In the genomic region with DNA sequence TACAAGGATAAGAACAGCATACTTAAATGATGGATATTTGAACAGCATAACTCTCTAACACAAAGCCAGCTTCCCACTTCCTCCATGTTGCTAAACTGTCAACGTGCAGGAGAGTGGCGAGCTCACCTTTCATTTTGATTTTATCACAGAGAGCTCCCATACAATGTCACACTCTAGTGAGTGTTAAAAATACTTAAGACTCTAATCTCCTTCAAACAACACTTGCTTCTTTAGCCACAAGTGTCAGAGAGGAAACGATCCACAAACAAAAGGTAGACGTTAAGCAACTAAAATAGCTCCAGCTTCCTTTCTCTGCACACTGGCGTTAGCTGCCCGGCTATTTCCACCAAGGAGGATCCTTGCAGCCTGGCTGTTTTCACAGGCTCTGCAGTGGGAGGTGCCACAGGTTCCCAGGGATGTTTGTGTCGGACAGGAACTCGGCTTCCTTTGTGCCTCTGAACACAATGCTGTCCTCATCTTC, we compare ENCODE assay signal across 10 cellular contexts.
DNase-seq lines count a peak whose midpoint lies in the region; ATAC-seq and TF ChIP-seq lines count a peak whose summit lies in the region.
"Had no signal": no experiment of that assay in that cellular context is flagged by ENCODE, and none has a peak within 500 bp of the region (broad histone marks: within the 10 kb centered on the region; RNA-seq: fewer than 3 reads in every experiment).

No MANE protein-coding gene starts in this region.

- H3K36me3 ChIP-seq in DOHH2 (ENCODE audit: control insufficient read depth, low read length) (no peaks in the 10 kb centered on the region), neural progenitor cell (no peaks in the 10 kb centered on the region)
- H3K36me3 ChIP-seq in effector memory CD4-positive, alpha-beta T cell (ENCODE audit: control insufficient read depth, insufficient read depth, low read length), result no peaks in the 10 kb centered on the region

- no peaks in the 10 kb centered on the region for H3K9me2 ChIP-seq in DOHH2 (replicated peaks; ENCODE audit: control insufficient read depth, low read length)

- H2AFZ ChIP-seq in neural progenitor cell (replicated peaks), result peak overlapping the region; percentile 77

- H3F3A ChIP-seq in DOHH2 (ENCODE audit: control insufficient read depth, insufficient read depth) (no peaks in the 10 kb centered on the region), neural progenitor cell (ENCODE audit: low read depth) (peaks cover 7% of the 10 kb centered on the region)

- H3K27ac ChIP-seq in DOHH2 (ENCODE audit: low read depth, low read length) (peak overlapping the region; percentile 18), neural progenitor cell (peak overlapping the region; percentile 10)
- H3K27ac ChIP-seq in effector memory CD4-positive, alpha-beta T cell (ENCODE audit: insufficient read depth, low read length, poor library complexity, severe bottlenecking), result no peak overlapping the region
- H3K27ac ChIP-seq: epithelial cell of prostate, HL-60 had no signal

- no peak overlapping the region for H3K4me3 Mint-ChIP-seq in neural progenitor cell

- H3K4me2 ChIP-seq in DOHH2 (ENCODE audit: low read length) (peak overlapping the region; percentile 64), neural progenitor cell (peak overlapping the region; percentile 39)

- no peak for ATAC-seq in HG03565 (IDR thresholded peaks at IDR 0.05; ENCODE audit: unreplicated experiment)
- ATAC-seq in GM18909 (IDR thresholded peaks at IDR 0.05; ENCODE audit: poor library complexity, unreplicated experiment), result no peak

- H4K20me1 ChIP-seq in DOHH2 (ENCODE audit: control insufficient read depth, insufficient read depth, low read depth, low read length), result no peaks in the 10 kb centered on the region
- no peaks in the 10 kb centered on the region for H4K20me1 ChIP-seq in neural progenitor cell (ENCODE audit: low read depth)

- no peaks in the 10 kb centered on the region for H3K27me3 ChIP-seq in DOHH2 (ENCODE audit: control insufficient read depth, low read length)
- H3K27me3 ChIP-seq in effector memory CD4-positive, alpha-beta T cell (replicated peaks; ENCODE audit: control insufficient read depth, insufficient read depth, low read length, poor library complexity, severe bottlenecking), result no peaks in the 10 kb centered on the region
- H3K27me3 ChIP-seq in neural progenitor cell, result no peaks in the 10 kb centered on the region

- H3K4me1 ChIP-seq in DOHH2 (ENCODE audit: control insufficient read depth, low read length) (peaks cover 26% of the 10 kb centered on the region), neural progenitor cell (peaks cover 11% of the 10 kb centered on the region)
- H3K4me1 ChIP-seq in effector memory CD4-positive, alpha-beta T cell (ENCODE audit: control insufficient read depth, insufficient read depth, low read length, poor library complexity, severe bottlenecking), result peaks cover 4% of the 10 kb centered on the region

- TF ChIP-seq CTCF in DOHH2 (IDR thresholded peaks at IDR 0.05; ENCODE audit: low read depth, low read length, poor library complexity, severe bottlenecking) (no peak), neural progenitor cell (IDR thresholded peaks at IDR 0.05) (no peak)

- H3K79me2 ChIP-seq in DOHH2 (ENCODE audit: control insufficient read depth, low read length) (no peaks in the 10 kb centered on the region), neural progenitor cell (ENCODE audit: low read depth) (no peaks in the 10 kb centered on the region)

- H3K4me1 Mint-ChIP-seq in neural progenitor cell, result peaks cover 9% of the 10 kb centered on the region

- DNase-seq in NCI-H2227 (lab: John Stamatoyannopoulos, UW; ENCODE audit: unreplicated experiment) (peak; percentile 33), neural progenitor cell (ENCODE audit: low spot score) (peak; percentile 72), HPDE6-E6E7 (ENCODE audit: extremely low spot score) (no peak), NCI-H2171 treated with DMSO at 0.1 percent for 48 hours (lab: John Stamatoyannopoulos, UW) (no peak)
- no peak for DNase-seq in effector memory CD4-positive, alpha-beta T cell

- no peaks in the 10 kb centered on the region for H3K9me3 Mint-ChIP-seq in neural progenitor cell

- H3K9ac ChIP-seq in neural progenitor cell, result no peak overlapping the region

- no peak overlapping the region for H3K27ac Mint-ChIP-seq in neural progenitor cell

- H3K9me3 ChIP-seq in DOHH2 (ENCODE audit: control insufficient read depth, insufficient read depth, low read length), result no peaks in the 10 kb centered on the region
- no peaks in the 10 kb centered on the region for H3K9me3 ChIP-seq in effector memory CD4-positive, alpha-beta T cell (ENCODE audit: control insufficient read depth, low read length)
- no peaks in the 10 kb centered on the region for H3K9me3 ChIP-seq in neural progenitor cell (ENCODE audit: low read depth)

- H3K4me3 ChIP-seq in DOHH2 (ENCODE audit: low read length) (peak overlapping the region; percentile 51), neural progenitor cell (no peak overlapping the region)
- peak overlapping the region; percentile 7 for H3K4me3 ChIP-seq in effector memory CD4-positive, alpha-beta T cell (ENCODE audit: insufficient read depth, low read depth, low read length, poor library complexity, severe bottlenecking)

- H3K27me3 Mint-ChIP-seq in neural progenitor cell (ENCODE audit: insufficient read depth, low read depth), result no peaks in the 10 kb centered on the region

- no peaks in the 10 kb centered on the region for H3K36me3 Mint-ChIP-seq in neural progenitor cell

Comparison
In these comparisons a context has a peak if more than half of its experiments do, and no peak if none do; other contexts are left out.
1. DNase-seq: peak in NCI-H2227 (single experiment) and neural progenitor cell (single experiment); none in effector memory CD4-positive, alpha-beta T cell (0 of 3), HPDE6-E6E7 (single experiment) and NCI-H2171 treated with DMSO at 0.1 percent for 48 hours (single experiment).